9 cellular contexts compared by ENCODE assay signal in the genomic region with DNA sequence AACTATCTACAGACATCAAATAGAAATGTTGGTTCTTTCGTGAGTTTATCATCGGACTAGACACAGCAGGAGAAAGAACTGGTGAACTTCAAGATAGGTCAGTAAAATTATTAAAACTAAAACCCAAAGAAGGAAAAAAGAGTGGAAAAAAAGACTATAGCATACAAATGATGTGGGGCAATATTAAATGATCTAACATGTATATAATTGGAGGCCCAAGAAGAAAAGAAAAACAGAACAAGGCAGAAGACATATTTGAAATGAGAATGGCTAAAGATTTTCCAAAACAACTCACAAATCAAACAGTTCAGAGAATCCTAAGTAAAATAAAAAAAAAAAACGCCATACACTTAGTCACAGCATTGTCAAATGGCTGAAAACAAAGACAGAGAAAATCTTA.
"Had no signal": no experiment of that assay in that cellular context is flagged by ENCODE, and none has a peak within 500 bp of the region (broad histone marks: within the 10 kb centered on the region; RNA-seq: fewer than 3 reads in every experiment).

No MANE protein-coding gene starts in this region.

- H3K4me3 Mint-ChIP-seq: GM23338, H9, HFFc6, IgD-negative memory B cell had no signal

- H2AFZ ChIP-seq: GM23338 had no signal

- ATAC-seq: GM23338, HepG2 had no signal

- H3K27ac Mint-ChIP-seq: GM23338, H9, HFFc6 had no signal

- DNase-seq: H9, HCEC 1CT, HFFc6 had no signal

- H3K4me3 ChIP-seq: GM23338 had no signal

- H3K4me2 ChIP-seq: GM23338 had no signal

- H3K4me1 Mint-ChIP-seq: GM23338, H9 had no signal

- H3K27me3 Mint-ChIP-seq: IgD-negative memory B cell had no signal

- FAIRE-seq: H1, H54, HepG2, HTR-8/SVneo had no signal
